9 cellular contexts compared by ENCODE assay signal in genomic region chr3:414063-414462, GRCh38.
DNase-seq lines count a peak whose midpoint lies in the region; ATAC-seq, FAIRE-seq and TF ChIP-seq lines count a peak whose summit lies in the region.
"Had no signal": no experiment of that assay in that cellular context is flagged by ENCODE, and none has a peak within 500 bp of the region (broad histone marks: within the 10 kb centered on the region; RNA-seq: fewer than 3 reads in every experiment).

No MANE protein-coding gene starts in this region.

- DNase-seq in HepG2 (ENCODE audit: low spot score) (no peak), NCI-H2171 treated with DMSO at 0.1 percent for 48 hours (lab: John Stamatoyannopoulos, UW) (peak; percentile 56), dorsolateral prefrontal cortex (no peak), putamen (ENCODE audit: low spot score) (no peak)
- no peak for DNase-seq in activated naive CD8-positive, alpha-beta T cell treated with anti-CD3 and anti-CD28 coated beads, Interleukin-2, amount 50 U/mL, for 24 hours
- DNase-seq: effector memory CD4-positive, alpha-beta T cell had no signal

- no peaks in the 10 kb centered on the region for H3K79me2 ChIP-seq in HepG2 (ENCODE audit: insufficient read depth, low read length)

- H3K4me3 ChIP-seq in liver (ENCODE audit: low read depth in 1 of 3, low read length in 3 of 3): no peak overlapping the region
- H3K4me3 ChIP-seq in HepG2 (replicated peaks in 1 of 3; ENCODE audit: insufficient read depth in 1 of 3, low read depth in 2 of 3, low read length in 3 of 3): no peak overlapping the region
- no peak overlapping the region for H3K4me3 ChIP-seq in dorsolateral prefrontal cortex

- H3K27me3 ChIP-seq in liver (ENCODE audit: control insufficient read depth in 4 of 4, insufficient read depth in 4 of 4, low read length in 3 of 4): no peaks in the 10 kb centered on the region
- H3K27me3 ChIP-seq in HepG2 (ENCODE audit: control insufficient read depth in 1 of 2, insufficient read depth in 2 of 2, low read length in 2 of 2): no peaks in the 10 kb centered on the region
- H3K27me3 ChIP-seq in dorsolateral prefrontal cortex: peaks cover 0 to 6% (median 0%) of the 10 kb centered on the region in 45 donors

- no peak overlapping the region for H2AFZ ChIP-seq in HepG2 (ENCODE audit: low read length)

- no peaks in the 10 kb centered on the region for H3K4me1 Mint-ChIP-seq in activated naive CD8-positive, alpha-beta T cell treated with anti-CD3 and anti-CD28 coated beads, Interleukin-2, amount 50 U/mL, for 24 hours

- ATAC-seq in HepG2 (no peak), GM21825 (IDR thresholded peaks at IDR 0.05; ENCODE audit: unreplicated experiment) (no peak), HG03095 (IDR thresholded peaks at IDR 0.05; ENCODE audit: unreplicated experiment) (no peak)
- no peak for ATAC-seq in activated naive CD8-positive, alpha-beta T cell treated with anti-CD3 and anti-CD28 coated beads, Interleukin-2, amount 50 U/mL, for 24 hours

- no TSS peak for BruUV-seq in HepG2 (replicated peaks; lab: Mats Ljungman, UMichigan)

- H3K4me1 ChIP-seq in liver (ENCODE audit: control insufficient read depth in 4 of 4, insufficient read depth in 4 of 4, low read length in 3 of 4): no peaks in the 10 kb centered on the region
- H3K4me1 ChIP-seq in HepG2 (ENCODE audit: insufficient read depth, low read length): no peaks in the 10 kb centered on the region

- no peaks in the 10 kb centered on the region for H3K9me3 Mint-ChIP-seq in activated naive CD8-positive, alpha-beta T cell treated with anti-CD3 and anti-CD28 coated beads, Interleukin-2, amount 50 U/mL, for 24 hours

- H3K9ac ChIP-seq in liver (ENCODE audit: low read depth in 1 of 2, low read length in 2 of 2) (no peak overlapping the region), HepG2 (ENCODE audit: insufficient read depth, low read depth, low read length) (no peak overlapping the region)

- H3K27me3 Mint-ChIP-seq in activated naive CD8-positive, alpha-beta T cell treated with anti-CD3 and anti-CD28 coated beads, Interleukin-2, amount 50 U/mL, for 24 hours: no peaks in the 10 kb centered on the region

- H3K36me3 ChIP-seq in liver (ENCODE audit: control insufficient read depth in 4 of 4, insufficient read depth in 3 of 4, low read depth in 1 of 4, low read length in 3 of 4): no peaks in the 10 kb centered on the region
- H3K36me3 ChIP-seq in HepG2 (replicated peaks in 1 of 2; ENCODE audit: control insufficient read depth in 1 of 2, insufficient read depth in 2 of 2, low read length in 2 of 2): no peaks in the 10 kb centered on the region

- no peak overlapping the region for H3K27ac Mint-ChIP-seq in activated naive CD8-positive, alpha-beta T cell treated with anti-CD3 and anti-CD28 coated beads, Interleukin-2, amount 50 U/mL, for 24 hours

- intact Hi-C loops in HepG2 (cut with micrococcal nuclease; ENCODE audit: unreplicated experiment): no loop called here
- intact Hi-C loops in dorsolateral prefrontal cortex (cut with DNase I): no loop called here

- no peak for TF ChIP-seq POLR2A in HepG2 (IDR thresholded peaks at IDR 0.05; ENCODE audit: insufficient read depth in 1 of 2, low read depth in 2 of 2, low read length in 2 of 2)

- no peak for FAIRE-seq in HepG2 (lab: Jason Lieb, UNC)

- in situ Hi-C loops in HepG2 (cut with HindIII; ENCODE audit: extremely low pct_ligation_motif_present, low pct_unique_long_range_greater_than_20kb): no loop called here

- H3K36me3 Mint-ChIP-seq in activated naive CD8-positive, alpha-beta T cell treated with anti-CD3 and anti-CD28 coated beads, Interleukin-2, amount 50 U/mL, for 24 hours (ENCODE audit: low read depth): no peaks in the 10 kb centered on the region

- TF ChIP-seq RAD21 in liver (IDR thresholded peaks at IDR 0.05) (peak; percentile 27 to 32), HepG2 (CRISPR knock-in tag; IDR thresholded peaks at IDR 0.05) (no peak)

- TF ChIP-seq EP300 in HepG2 (IDR thresholded peaks at IDR 0.05; ENCODE audit: low read depth in 2 of 2, low read length in 2 of 2): no peak
- TF ChIP-seq EP300 in HepG2 (CRISPR knock-in tag; IDR thresholded peaks at IDR 0.05; ENCODE audit: borderline replicate concordance): no peak

- H3K4me3 Mint-ChIP-seq in activated naive CD8-positive, alpha-beta T cell treated with anti-CD3 and anti-CD28 coated beads, Interleukin-2, amount 50 U/mL, for 24 hours: no peak overlapping the region

- CTCF ChIA-PET in HepG2 (lab: Yijun Ruan, JAX; ENCODE audit: low intra/inter-chr PET ratio, low total read pairs): no interaction called here

- TF ChIP-seq CTCF in liver (IDR thresholded peaks at IDR 0.05; ENCODE audit: low read depth, low read length, missing input control): no peak
- no peak for TF ChIP-seq CTCF in HepG2 (CRISPR knock-in tag; IDR thresholded peaks at IDR 0.05)
- peak; percentile 21 to 69 (median 54) for TF ChIP-seq CTCF in dorsolateral prefrontal cortex (IDR thresholded peaks at IDR 0.05 in 54 of 56, conservative IDR thresholded peaks at IDR 0.05 in 2 of 56; ENCODE audit: low read depth in 1 of 56, partially characterized antibody in 56 of 56)

- H4K20me1 ChIP-seq in HepG2 (ENCODE audit: insufficient read depth, low read length): no peaks in the 10 kb centered on the region

- no peak overlapping the region for H3K27ac ChIP-seq in liver (ENCODE audit: low read depth in 1 of 2, low read length in 2 of 2)
- H3K27ac ChIP-seq in HepG2 (ENCODE audit: extremely low read length, insufficient read depth, low read length): no peak overlapping the region
- no peak overlapping the region for H3K27ac ChIP-seq in dorsolateral prefrontal cortex

- no peak overlapping the region for H3K4me2 ChIP-seq in HepG2 (ENCODE audit: low read depth, low read length)

- H3K9me3 ChIP-seq in liver (ENCODE audit: control insufficient read depth in 4 of 4, low read length in 3 of 4) (no peaks in the 10 kb centered on the region), HepG2 (ENCODE audit: low read length) (peaks cover 14% of the 10 kb centered on the region; the same call in 1 of the 2 replicates)

- POLR2A ChIA-PET in HepG2 (lab: Yijun Ruan, JAX): no interaction called here

TF ChIP-seq in liver, 16 proteins besides CTCF, POLR2A, EP300 and RAD21:
- TF ChIP-seq HNF4G (IDR thresholded peaks at IDR 0.05): no peak
- TF ChIP-seq HNF4A (conservative IDR thresholded peaks at IDR 0.05): no peak
- no peak for TF ChIP-seq SP1 (IDR thresholded peaks at IDR 0.05)
- TF ChIP-seq ZBTB33 (IDR thresholded peaks at IDR 0.05): no peak
- TF ChIP-seq GABPA (IDR thresholded peaks at IDR 0.05 in 1 of 2, conservative IDR thresholded peaks at IDR 0.05 in 1 of 2): no peak
- no peak for TF ChIP-seq RXRA (IDR thresholded peaks at IDR 0.05)
- no peak for TF ChIP-seq TAF1 (conservative IDR thresholded peaks at IDR 0.05)
- TF ChIP-seq JUND (IDR thresholded peaks at IDR 0.05): no peak
- TF ChIP-seq FOXA2 (IDR thresholded peaks at IDR 0.05): no peak
- TF ChIP-seq YY1 (IDR thresholded peaks at IDR 0.05): no peak
- no peak for TF ChIP-seq ATF3 (IDR thresholded peaks at IDR 0.05)
TF ChIP-seq in liver: peak in this region for 0.

TF ChIP-seq in HepG2, 621 proteins besides CTCF, POLR2A, EP300 and RAD21:
- TF ChIP-seq ZSCAN12 (CRISPR knock-in tag; IDR thresholded peaks at IDR 0.05): no peak
- no peak for TF ChIP-seq ZNF230 (CRISPR knock-in tag; IDR thresholded peaks at IDR 0.05)
- TF ChIP-seq SMARCC2 (IDR thresholded peaks at IDR 0.05): no peak
- no peak for TF ChIP-seq ZNF256 (CRISPR knock-in tag; conservative IDR thresholded peaks at IDR 0.05)
- TF ChIP-seq ZNF274 (CRISPR knock-in tag; IDR thresholded peaks at IDR 0.05): no peak

Comparison
In these comparisons a context has a peak if more than half of its experiments do, and no peak if none do; other contexts are left out.
1. CTCF ChIP-seq: peak in dorsolateral prefrontal cortex (56 of 56); none in liver (single experiment) and HepG2 (single experiment).